Comparison of ENCODE assay signal across 14 cellular contexts in genomic region chr1:197557302-197557701, GRCh38.
DNase-seq lines count a peak whose midpoint lies in the region; ATAC-seq, FAIRE-seq and TF ChIP-seq lines count a peak whose summit lies in the region.
"Had no signal": no experiment of that assay in that cellular context is flagged by ENCODE, and none has a peak within 500 bp of the region (broad histone marks: within the 10 kb centered on the region; RNA-seq: fewer than 3 reads in every experiment).

No MANE protein-coding gene starts in this region.

- no peak overlapping the region for H2BK120ac ChIP-seq in IMR-90 (ENCODE audit: low read depth, low read length)

- H2AK9ac ChIP-seq in IMR-90 (replicated peaks; ENCODE audit: low read depth, low read length, poor library complexity): no peak overlapping the region

- no peak overlapping the region for H2BK20ac ChIP-seq in IMR-90 (ENCODE audit: low read depth, low read length)

- no peak overlapping the region for H3K18ac ChIP-seq in IMR-90 (ENCODE audit: low read depth, low read length)

- H2BK15ac ChIP-seq in IMR-90 (ENCODE audit: low read depth, low read length): no peak overlapping the region

- no peak for TF ChIP-seq EP300 in K562 (IDR thresholded peaks at IDR 0.05; ENCODE audit: low read length)
- no peak for TF ChIP-seq EP300 in gastroesophageal sphincter (IDR thresholded peaks at IDR 0.05)

- H3K79me1 ChIP-seq in IMR-90 (ENCODE audit: low read depth in 1 of 2, low read length in 2 of 2): no peaks in the 10 kb centered on the region

- TF ChIP-seq CTCF in IMR-90 (conservative IDR thresholded peaks at IDR 0.05; ENCODE audit: low read depth, low read length) (no peak), K562 (IDR thresholded peaks at IDR 0.05 in 2 of 3, conservative IDR thresholded peaks at IDR 0.05 in 1 of 3; ENCODE audit: insufficient read depth in 2 of 3, low read depth in 1 of 3, low read length in 3 of 3) (no peak), gastroesophageal sphincter (IDR thresholded peaks at IDR 0.05) (no peak)

- H4K20me1 ChIP-seq in IMR-90 (ENCODE audit: insufficient read depth, low read length) (no peaks in the 10 kb centered on the region), K562 (replicated peaks; ENCODE audit: control insufficient read depth, insufficient read depth, low read length) (no peaks in the 10 kb centered on the region)

- H3K23ac ChIP-seq in IMR-90 (ENCODE audit: low read depth, low read length): no peak overlapping the region

- CTCF ChIA-PET in IMR-90 (lab: Yijun Ruan, JAX): interaction anchor here (1.0 to 1.1 kb wide), 2 partner anchors 10 to 42 kb away, joined by 3 read pairs; no protein-coding TSS in a partner anchor
- CTCF ChIA-PET in K562 (lab: Yijun Ruan, JAX; ENCODE audit: low intra/inter-chr PET ratio): no interaction called here

- dilution Hi-C loops in IMR-90 (cut with HindIII; ENCODE audit: low sequenced_read_pairs, unreplicated experiment): no loop called here

- H3K9me1 ChIP-seq in IMR-90 (ENCODE audit: insufficient read depth, low read length): no peaks in the 10 kb centered on the region
- H3K9me1 ChIP-seq in K562 (ENCODE audit: control insufficient read depth, insufficient read depth, low read length): no peaks in the 10 kb centered on the region

- H3K27me3 ChIP-seq in IMR-90 (ENCODE audit: control insufficient read depth, insufficient read depth, low read length) (no peaks in the 10 kb centered on the region), K562 (ENCODE audit: control insufficient read depth in 2 of 2, insufficient read depth in 2 of 2, low read length in 2 of 2) (no peaks in the 10 kb centered on the region), gastroesophageal sphincter (no peaks in the 10 kb centered on the region)

- no peak overlapping the region for H3K4ac ChIP-seq in IMR-90 (ENCODE audit: low read depth, low read length)

- H2BK5ac ChIP-seq in IMR-90 (ENCODE audit: low read depth, low read length, poor library complexity, severe bottlenecking): no peak overlapping the region

- ATAC-seq in IMR-90 (ENCODE audit: low read depth) (peak; percentile 56), K562 (no peak), gastroesophageal sphincter (no peak)
- ATAC-seq: GM12878 had no signal

- H3K9me3 ChIP-seq in IMR-90 (ENCODE audit: control insufficient read depth, insufficient read depth, low read length) (no peaks in the 10 kb centered on the region), K562 (replicated peaks; ENCODE audit: control insufficient read depth, insufficient read depth, low read depth, low read length) (no peaks in the 10 kb centered on the region), gastroesophageal sphincter (no peaks in the 10 kb centered on the region)

- no peak overlapping the region for H3K14ac ChIP-seq in IMR-90 (replicated peaks; ENCODE audit: low read depth, low read length)

- no peak overlapping the region for H4K91ac ChIP-seq in IMR-90 (ENCODE audit: insufficient read depth, low read depth, low read length)

- in situ Hi-C loops in IMR-90 (cut with MboI; ENCODE audit: low sequenced_read_pairs) (no loop called here), K562 (cut with MboI) (no loop called here)

- H4K5ac ChIP-seq in IMR-90 (ENCODE audit: low read depth, low read length): no peak overlapping the region

- H2AFZ ChIP-seq in IMR-90 (replicated peaks; ENCODE audit: low read length, poor library complexity) (no peak overlapping the region), K562 (ENCODE audit: low read depth, low read length) (no peak overlapping the region)

- no CpG with 5 or more reads among the region's 1 CpG for WGBS in IMR-90 (ENCODE audit: extremely low coverage in 2 of 2, insufficient read length in 1 of 2), 2 experiments
- 12% methylated on average over 1 of the region's 1 CpG for WGBS in K562 (ENCODE audit: insufficient coverage, low coverage, missing lambda C conversion rate)
- WGBS in gastroesophageal sphincter (ENCODE audit: low coverage in 1 of 2), 2 donors: 25 to 27% methylated on average over 1 of the region's 1 CpG

- H3K56ac ChIP-seq in IMR-90 (ENCODE audit: extremely low read depth, insufficient read depth, low read length): no peak overlapping the region

- intact Hi-C loops in IMR-90 (cut with micrococcal nuclease): no loop called here
- intact Hi-C loops in K562 (cut with micrococcal nuclease): no loop called here

- H3K36me3 ChIP-seq in IMR-90 (ENCODE audit: control insufficient read depth, insufficient read depth, low read length): no peaks in the 10 kb centered on the region
- no peaks in the 10 kb centered on the region for H3K36me3 ChIP-seq in K562 (ENCODE audit: control insufficient read depth, insufficient read depth, low read length)
- peaks cover 0 to 7% of the 10 kb centered on the region in 2 donors for H3K36me3 ChIP-seq in gastroesophageal sphincter
- H3K36me3 ChIP-seq: WERI-Rb-1 had no signal

- POLR2A ChIA-PET in IMR-90 (lab: Charles Lee; ENCODE audit: unreplicated experiment): no interaction called here
- POLR2A ChIA-PET in K562 (lab: Yijun Ruan, JAX): interaction anchor here (1.4 kb wide), 1 partner anchor 34 kb away, joined by 3 read pairs; no protein-coding TSS in a partner anchor

- TF ChIP-seq RAD21 in IMR-90 (IDR thresholded peaks at IDR 0.05; ENCODE audit: low read length) (no peak), K562 (CRISPR knock-in tag; conservative IDR thresholded peaks at IDR 0.05 in 1 of 2, IDR thresholded peaks at IDR 0.05 in 1 of 2) (no peak)

- TF ChIP-seq POLR2A in IMR-90 (IDR thresholded peaks at IDR 0.05; ENCODE audit: low read depth, low read length): no peak
- TF ChIP-seq POLR2A in K562 (conservative IDR thresholded peaks at IDR 0.05): no peak
- no peak for TF ChIP-seq POLR2A in gastroesophageal sphincter (IDR thresholded peaks at IDR 0.05)

- no peak overlapping the region for H3K27ac ChIP-seq in IMR-90 (ENCODE audit: insufficient read depth, low read length)
- no peak overlapping the region for H3K27ac ChIP-seq in K562 (ENCODE audit: extremely low read depth, low read depth, low read length)
- no peak overlapping the region for H3K27ac ChIP-seq in gastroesophageal sphincter
- H3K27ac ChIP-seq: WERI-Rb-1 had no signal

- H3K4me2 ChIP-seq in IMR-90 (ENCODE audit: low read depth, low read length): peak overlapping the region; percentile 2; the same call in 1 of the 2 replicates
- no peak overlapping the region for H3K4me2 ChIP-seq in K562 (ENCODE audit: insufficient read depth, low read length)

- no peaks in the 10 kb centered on the region for H3K4me1 ChIP-seq in IMR-90 (ENCODE audit: control insufficient read depth, insufficient read depth, low read length)
- H3K4me1 ChIP-seq in K562 (replicated peaks in 1 of 2; ENCODE audit: control insufficient read depth in 2 of 2, insufficient read depth in 2 of 2, low read length in 2 of 2): no peaks in the 10 kb centered on the region
- H3K4me1 ChIP-seq in gastroesophageal sphincter: no peaks in the 10 kb centered on the region

- no peak overlapping the region for H4K8ac ChIP-seq in IMR-90 (ENCODE audit: low read depth in 2 of 2, low read length in 2 of 2)

- peak; percentile 5 for DNase-seq in AG08396 (ENCODE audit: low spot score)
- DNase-seq in IMR-90: peak; percentile 45
- DNase-seq in K562 (ENCODE audit: extremely low read depth in 1 of 4, low spot score in 3 of 4): no peak
- DNase-seq in epidermal melanocyte (ENCODE audit: insufficient read length, low spot score): no peak
- no peak for DNase-seq in SIG-M5 (lab: John Stamatoyannopoulos, UW)
- no peak for DNase-seq in 8988T
- DNase-seq: dermis blood vessel endothelial cell; DMS79 treated with DMSO at 0.1 percent for 48 hours; NCI-H146; stimulated activated CD4-positive, alpha-beta T cell treated with anti-CD3 and anti-CD28 coated beads, Interleukin-2, amount 100 ng/mL, for 24 hours; WERI-Rb-1 had no signal

- no peak overlapping the region for H2AK5ac ChIP-seq in IMR-90 (ENCODE audit: low read depth, low read length)

- no peak overlapping the region for H3K4me3 ChIP-seq in IMR-90 (ENCODE audit: insufficient read depth, low read depth, low read length)
- no peak overlapping the region for H3K4me3 ChIP-seq in K562
- no peak overlapping the region for H3K4me3 ChIP-seq in gastroesophageal sphincter
- H3K4me3 ChIP-seq: GM12878 had no signal

- FAIRE-seq in K562 (lab: Jason Lieb, UNC) (no peak), islet of Langerhans (lab: Jason Lieb, UNC) (peak; percentile 81)
- FAIRE-seq: GM12878 had no signal

- H3K9ac ChIP-seq in IMR-90 (ENCODE audit: low read depth, low read length): no peak overlapping the region
- H3K9ac ChIP-seq in K562 (ENCODE audit: insufficient read depth in 1 of 2, low read depth in 2 of 2, low read length in 2 of 2): no peak overlapping the region

- H3K79me2 ChIP-seq in K562 (ENCODE audit: control insufficient read depth, insufficient read depth, low read length): no peaks in the 10 kb centered on the region

- BruUV-seq in IMR-90 (replicated peaks; lab: Mats Ljungman, UMichigan) (no TSS peak), K562 (replicated peaks; lab: Mats Ljungman, UMichigan) (no TSS peak)

TF ChIP-seq in IMR-90, 13 proteins besides CTCF, POLR2A, EP300 and RAD21:
- TF ChIP-seq SMC3 (IDR thresholded peaks at IDR 0.05; ENCODE audit: low read depth, low read length): no peak
- peak; percentile 58 for TF ChIP-seq MAFK (IDR thresholded peaks at IDR 0.05; ENCODE audit: low read depth, low read length)

TF ChIP-seq in K562, 482 proteins besides CTCF, POLR2A, EP300 and RAD21 (continues in another document):
- TF ChIP-seq SNAPC5 (CRISPR knock-in tag; IDR thresholded peaks at IDR 0.05) (no peak), FOSL1 (tag; conservative IDR thresholded peaks at IDR 0.05) (no peak), SOX6 (IDR thresholded peaks at IDR 0.05) (peak; percentile 19; the same call in 1 of the 2 replicates), TARDBP (IDR thresholded peaks at IDR 0.05) (no peak), POLR3A (IDR thresholded peaks at IDR 0.05; ENCODE audit: borderline replicate concordance, extremely low read depth, insufficient read depth, insufficient read length) (no peak), ELF1 (tag; IDR thresholded peaks at IDR 0.05) (no peak), TCF7 (IDR thresholded peaks at IDR 0.05; ENCODE audit: borderline replicate concordance) (no peak), BRF2 (IDR thresholded peaks at IDR 0.05; ENCODE audit: borderline replicate concordance, insufficient read depth, insufficient read length) (no peak), ZNF143 (CRISPR knock-in tag; IDR thresholded peaks at IDR 0.05) (no peak), KDM1A (IDR thresholded peaks at IDR 0.05) (peak in 1 of 2 experiments; percentile 41; a peak in 1 of 4 replicates), ZNF79 (CRISPR knock-in tag; IDR thresholded peaks at IDR 0.05; ENCODE audit: low read depth) (no peak)

Comparison
In these comparisons a context has a peak if more than half of its experiments do, and no peak if none do; other contexts are left out.
1. DNase-seq: peak in AG08396 (single experiment) and IMR-90 (single experiment); none in K562 (0 of 4), epidermal melanocyte (single experiment), SIG-M5 (single experiment) and 8988T (single experiment).